1 cellular context compared by ENCODE assay signal in genomic region chr11:63942803-63943202, GRCh38.
TF ChIP-seq lines count a peak whose summit lies in the region.

No MANE protein-coding gene starts in this region.

TF ChIP-seq in H1, 55 proteins besides CTCF, POLR2A, EP300 and RAD21:
- TF ChIP-seq CHD7 (IDR thresholded peaks at IDR 0.05; ENCODE audit: insufficient replicate concordance, low read length): no peak
- TF ChIP-seq SP1 (IDR thresholded peaks at IDR 0.05; ENCODE audit: low read depth, low read length): no peak
- TF ChIP-seq EGR1 (IDR thresholded peaks at IDR 0.05; ENCODE audit: borderline replicate concordance, low read depth, low read length): no peak
- no peak for TF ChIP-seq CEBPB (IDR thresholded peaks at IDR 0.05; ENCODE audit: low read depth, low read length)
